ENCODE assay signal across 8 cellular contexts in the genomic region with DNA sequence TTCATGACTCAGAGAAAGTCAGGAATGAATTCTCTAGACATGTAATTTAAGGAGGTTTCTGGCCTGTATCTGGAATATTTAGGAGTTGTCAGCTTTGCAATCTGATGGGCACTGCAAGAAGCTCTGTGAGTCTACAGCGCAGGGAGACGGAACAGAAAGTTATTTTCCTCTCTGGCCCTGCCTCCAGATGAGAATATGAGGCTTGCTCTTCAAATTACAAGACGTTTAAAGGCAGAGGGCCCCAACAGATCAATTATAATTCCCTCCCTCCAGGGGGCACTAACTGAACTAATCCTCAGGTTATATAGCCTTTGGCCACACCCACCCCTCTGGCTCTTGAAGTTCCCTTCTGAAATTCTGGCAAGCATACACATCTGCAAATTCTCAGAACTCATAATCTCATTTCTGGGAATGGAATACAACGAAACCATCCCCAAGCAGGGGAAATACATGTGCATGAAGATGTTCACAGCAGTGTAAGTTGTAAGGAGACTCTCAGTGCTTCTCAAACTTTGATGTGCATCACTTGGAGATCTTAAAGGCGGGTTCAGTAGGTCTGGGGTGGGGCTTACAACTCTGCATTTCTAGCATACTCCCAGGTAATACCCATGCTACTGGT.
DNase-seq lines count a peak whose midpoint lies in the region; ATAC-seq and TF ChIP-seq lines count a peak whose summit lies in the region.

No MANE protein-coding gene starts in this region.

- H3K4me1 ChIP-seq in tibial artery, result peaks cover 0 to 12% (median 4%) of the 10 kb centered on the region in 4 donors

- DNase-seq in COLO668 (lab: John Stamatoyannopoulos, UW; ENCODE audit: unreplicated experiment), result peak; percentile 2
- DNase-seq in T-helper 1 cell, result peak in 4 of 5 donors; percentile 4 to 86 (median 28)
- peak; percentile 48 for DNase-seq in brain microvascular endothelial cell
- DNase-seq in memory B cell (ENCODE audit: low spot score in 2 of 2), result peak; percentile 26 to 42
- peak in 1 of 2 donors; percentile 24 for DNase-seq in tibial artery
- DNase-seq in substantia nigra (lab: John Stamatoyannopoulos, UW), result no peak

- H3K36me3 ChIP-seq in brain microvascular endothelial cell (replicated peaks), result no peaks in the 10 kb centered on the region
- H3K36me3 ChIP-seq in tibial artery, result no peaks in the 10 kb centered on the region

- TF ChIP-seq CTCF in brain microvascular endothelial cell (IDR thresholded peaks at IDR 0.05; ENCODE audit: low read depth, low read length, missing control alignments) (peak; percentile 51), tibial artery (IDR thresholded peaks at IDR 0.05) (peak in 1 of 2 experiments; percentile 17)

- no peak overlapping the region for H3K27ac ChIP-seq in brain microvascular endothelial cell
- H3K27ac ChIP-seq in tibial artery, result peak overlapping the region; percentile 23 to 37
- H3K27ac ChIP-seq in substantia nigra (ENCODE audit: low read depth, low read length, poor library complexity, severe bottlenecking), result no peak overlapping the region

- no peaks in the 10 kb centered on the region for H3K27me3 Mint-ChIP-seq in memory B cell

- H3K36me3 Mint-ChIP-seq in memory B cell, result no peaks in the 10 kb centered on the region

- no peaks in the 10 kb centered on the region for H3K9me3 Mint-ChIP-seq in memory B cell

- intact Hi-C loops in tibial artery (cut with DNase I; ENCODE audit: low total_unique reads), result no loop called here

- H3K9me3 ChIP-seq in tibial artery, result no peaks in the 10 kb centered on the region

- H3K4me1 Mint-ChIP-seq in memory B cell, result peaks cover 4% of the 10 kb centered on the region

- in situ Hi-C loops in brain microvascular endothelial cell (cut with HindIII; ENCODE audit: low pct_ligation_motif_present, low sequenced_read_pairs), result no loop called here

- no peak overlapping the region for H3K4me3 Mint-ChIP-seq in memory B cell

- H3K27ac Mint-ChIP-seq in memory B cell, result no peak overlapping the region

- H3K27me3 ChIP-seq in brain microvascular endothelial cell (replicated peaks), result no peaks in the 10 kb centered on the region
- H3K27me3 ChIP-seq in tibial artery, result no peaks in the 10 kb centered on the region

- H3K4me3 ChIP-seq in brain microvascular endothelial cell (ENCODE audit: low read depth, low read length) (no peak overlapping the region), tibial artery (no peak overlapping the region)

- ATAC-seq in GM19395 (IDR thresholded peaks at IDR 0.05; ENCODE audit: unreplicated experiment), result peak; percentile 74
- ATAC-seq in HG03521 (IDR thresholded peaks at IDR 0.05; ENCODE audit: unreplicated experiment), result peak; percentile 88
- peak; percentile 92 for ATAC-seq in memory B cell (ENCODE audit: low read depth)

Comparison
In these comparisons a context has a peak if more than half of its experiments do, and no peak if none do; other contexts are left out.
1. DNase-seq: peak in COLO668 (single experiment), T-helper 1 cell (4 of 5), brain microvascular endothelial cell (single experiment) and memory B cell (2 of 2); none in substantia nigra (0 of 49).
2. H3K27ac ChIP-seq: peak in tibial artery (2 of 2); none in brain microvascular endothelial cell (single experiment) and substantia nigra (single experiment).
3. Peak in every context shown above with its lines, with median percentiles within 50 percentile points of each other: ATAC-seq.